ENCODE assay signal across 3 cellular contexts in the genomic region with DNA sequence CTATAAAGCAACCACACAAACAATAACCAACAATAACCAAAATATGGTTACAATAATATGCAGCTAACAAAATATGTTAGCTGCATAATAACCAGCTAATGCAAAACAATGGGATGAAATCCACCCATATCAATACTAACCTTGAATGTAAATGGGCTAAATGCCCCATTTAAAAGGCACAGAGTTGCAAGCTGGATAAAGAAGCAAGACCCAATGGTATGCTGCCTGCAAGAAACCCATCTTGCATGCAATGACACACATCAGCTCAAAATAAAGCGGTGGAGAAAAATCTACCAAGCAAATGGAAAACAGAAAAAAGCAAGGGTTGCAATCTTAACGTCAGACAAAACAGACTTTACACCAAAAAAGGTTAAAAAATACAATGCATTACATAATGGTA.
"Had no signal": no experiment of that assay in that cellular context is flagged by ENCODE, and none has a peak within 500 bp of the region (broad histone marks: within the 10 kb centered on the region; RNA-seq: fewer than 3 reads in every experiment).

No MANE protein-coding gene starts in this region.

- DNase-seq: GDM1, GF-D8 had no signal

- H3K4me3 ChIP-seq: GM12878 had no signal
